Comparison of ENCODE assay signal across 10 cellular contexts in the genomic region with DNA sequence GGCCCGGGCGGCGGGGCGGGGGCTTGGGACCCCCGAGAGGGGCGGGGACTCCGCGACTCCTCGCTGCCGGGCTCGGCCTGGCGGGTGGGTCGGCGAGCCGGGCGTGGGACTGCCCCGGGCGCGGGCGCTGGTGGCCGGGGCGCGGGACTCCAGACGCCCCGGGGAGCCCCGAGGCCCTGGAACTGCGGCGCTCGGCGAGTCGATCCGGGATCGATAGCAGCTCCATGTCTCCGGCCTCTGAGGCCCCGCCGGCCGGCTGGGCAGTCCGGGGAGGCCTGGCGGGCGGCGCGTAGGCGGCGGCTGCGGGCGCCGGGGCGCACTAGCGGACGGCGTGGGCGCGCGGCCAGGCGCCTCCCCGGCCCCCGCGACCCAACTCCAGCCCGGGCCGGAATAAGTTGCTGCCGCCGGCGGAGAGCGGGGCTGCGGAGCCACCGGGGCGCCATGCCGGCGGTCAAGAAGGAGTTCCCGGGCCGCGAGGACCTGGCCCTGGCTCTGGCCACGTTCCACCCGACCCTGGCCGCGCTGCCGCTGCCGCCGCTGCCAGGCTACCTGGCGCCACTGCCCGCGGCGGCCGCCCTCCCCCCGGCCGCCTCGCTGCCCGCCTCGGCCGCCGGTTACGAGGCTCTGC. TPM values are rescaled to one million over a fixed set of nuclear protein-coding genes. Genes with fewer than 3 reads are reported as not detected.
DNase-seq lines count a peak whose midpoint lies in the region; ATAC-seq, FAIRE-seq and TF ChIP-seq lines count a peak whose summit lies in the region.
"Had no signal": no experiment of that assay in that cellular context is flagged by ENCODE, and none has a peak within 500 bp of the region (broad histone marks: within the 10 kb centered on the region; RNA-seq: fewer than 3 reads in every experiment).

No MANE protein-coding gene starts in this region.

- no peak for TF ChIP-seq CTCF in WTC11 (IDR thresholded peaks at IDR 0.05)
- TF ChIP-seq CTCF in left lung (IDR thresholded peaks at IDR 0.05) = no peak
- no peak for TF ChIP-seq CTCF in thyroid gland (IDR thresholded peaks at IDR 0.05)

- peaks cover 20% of the 10 kb centered on the region for H3K4me1 Mint-ChIP-seq in WTC11

- H3K27ac ChIP-seq in left lung (no peak overlapping the region), thyroid gland (peak overlapping the region in 1 of 3 donors; percentile 52)

- H3K36me3 Mint-ChIP-seq in WTC11 = no peaks in the 10 kb centered on the region
- H3K36me3 Mint-ChIP-seq: IgD-negative memory B cell had no signal

- H3K9me3 ChIP-seq in left lung = no peaks in the 10 kb centered on the region
- H3K9me3 ChIP-seq in thyroid gland = no peaks in the 10 kb centered on the region

- no peak for FAIRE-seq in GM12892 (lab: Jason Lieb, UNC)
- FAIRE-seq: endothelial cell of umbilical vein had no signal

- H3K27ac Mint-ChIP-seq in WTC11 = no peak overlapping the region
- H3K27ac Mint-ChIP-seq: IgD-negative memory B cell had no signal

- H3K4me1 ChIP-seq in left lung (peaks cover 22 to 47% of the 10 kb centered on the region in 2 donors), thyroid gland (peaks cover 18 to 46% of the 10 kb centered on the region in 2 donors)

- DNase-seq in NCI-H2196 (lab: John Stamatoyannopoulos, UW; ENCODE audit: unreplicated experiment) (peak; percentile 36), NCI-H2196 treated with DMSO at 0.1 percent for 48 hours (lab: John Stamatoyannopoulos, UW; ENCODE audit: unreplicated experiment) (no peak), WTC11 (ENCODE audit: low spot score) (no peak), left lung (no peak), thyroid gland (no peak), GM12892 (ENCODE audit: insufficient read length) (no peak)
- no peak for DNase-seq in activated naive CD4-positive, alpha-beta T cell (lab: John Stamatoyannopoulos, UW)

- no peaks in the 10 kb centered on the region for H3K9me3 Mint-ChIP-seq in WTC11

- H3K27me3 ChIP-seq in left lung (peaks cover 42 to 98% of the 10 kb centered on the region in 2 donors), thyroid gland (peaks cover 6% of the 10 kb centered on the region)

- 0% methylated on average over 1 of the region's 92 CpGs; no CpG with 5 or more reads in 1 of the 2 donors for WGBS in thyroid gland, 2 donors

- H3K36me3 ChIP-seq in left lung = no peaks in the 10 kb centered on the region
- no peaks in the 10 kb centered on the region for H3K36me3 ChIP-seq in thyroid gland

- TF ChIP-seq POLR2A in thyroid gland (IDR thresholded peaks at IDR 0.05) (no peak), GM12892 (IDR thresholded peaks at IDR 0.05; ENCODE audit: low read depth, low read length) (no peak)

- CTCF ChIA-PET in WTC11 (lab: Charles Lee) = interaction anchor here (1.6 to 2.5 kb wide), 4 partner anchors 12 to 28 kb away, joined by 4 to 11 read pairs (median 6); no protein-coding TSS in a partner anchor

- no peak overlapping the region for H3K4me3 Mint-ChIP-seq in WTC11

- POLR2A ChIA-PET in WTC11 (lab: Charles Lee) = no interaction called here

- peaks cover 91% of the 10 kb centered on the region for H3K27me3 Mint-ChIP-seq in WTC11 (ENCODE audit: low read depth)

- ATAC-seq in WTC11 (no peak), left lung (no peak), HG03045 (IDR thresholded peaks at IDR 0.05; ENCODE audit: unreplicated experiment) (no peak)

- peak overlapping the region; percentile 36 to 44 for H3K4me3 ChIP-seq in left lung
- H3K4me3 ChIP-seq in thyroid gland (replicated peaks in 1 of 3) = peak overlapping the region in 2 of 3 donors; percentile 13 to 44

- intact Hi-C loops in left lung (cut with DNase I) (no loop called here), thyroid gland (cut with DNase I) (no loop called here)

TF ChIP-seq in WTC11, 78 proteins besides CTCF, POLR2A, EP300 and RAD21:
- TF ChIP-seq SP1 (CRISPR knock-in tag; conservative IDR thresholded peaks at IDR 0.05) = 0 out of 2 replicates have a peak, but pooled peaks have one; percentile 10
- TF ChIP-seq ESRRA (CRISPR knock-in tag; IDR thresholded peaks at IDR 0.05; ENCODE audit: borderline replicate concordance) = no peak
TF ChIP-seq in WTC11: peak in this region for 1.

RNA-seq across cellular contexts. Expression of gene SAMD11, which starts 0.4 kb away (rescaled TPM):
- total RNA-seq in WTC11 (2021) (1.7 to 2.7 TPM (median 2.3 TPM) in 3 replicates), left lung (10 to 100 TPM in 1 of 2 donors, 1 to 10 TPM in 1; 7.1 to 49.7 TPM), thyroid gland (10 to 100 TPM in 1 of 4 donors, 1 to 10 TPM in 3; 4.1 to 11.2 (median 6.3) TPM)
- polyA plus RNA-seq in GM12892 (2012; ENCODE audit: missing spikeins) = not detected
- total RNA-seq: endothelial cell of umbilical vein had no signal
- polyA plus RNA-seq: endothelial cell of umbilical vein, IgD-negative memory B cell had no signal

RNA-seq across cellular contexts. Expression of gene NOC2L, which starts 35.0 kb away (rescaled TPM):
- 149 to 182 TPM (median 150 TPM) in 3 replicates for total RNA-seq in WTC11 (2021)
- 10 to 100 TPM; 44.9 to 76.8 TPM for total RNA-seq in left lung
- total RNA-seq in thyroid gland = 10 to 100 TPM; 31.9 to 39.8 (median 34.6) TPM
- polyA plus RNA-seq in GM12892 (2012; ENCODE audit: missing spikeins) = 37.8 TPM

RNA-seq across cellular contexts. Expression of gene KLHL17, which starts 36.3 kb away (rescaled TPM):
- total RNA-seq in WTC11 (2021) = 46.2 to 66.9 TPM (median 47.2 TPM) in 3 replicates
- 10 to 100 TPM; 11.8 to 17.9 TPM for total RNA-seq in left lung
- 10 to 100 TPM in 2 of 4 donors, 1 to 10 TPM in 2; 3.4 to 10.9 (median 10.3) TPM for total RNA-seq in thyroid gland
- polyA plus RNA-seq in GM12892 (2012; ENCODE audit: missing spikeins) = 8.9 TPM

RNA-seq across cellular contexts. Expression of gene PLEKHN1, which starts 42.2 kb away (rescaled TPM):
- total RNA-seq in WTC11 (2021) = 2.9 to 3.4 TPM (median 3.0 TPM) in 3 replicates
- 1 to 10 TPM; 3.8 to 5.1 TPM for total RNA-seq in left lung
- under 1 TPM in 2 of 4 donors, not detected in 2; 0.25 to 0.27 TPM for total RNA-seq in thyroid gland
- 0.11 TPM for polyA plus RNA-seq in GM12892 (2012; ENCODE audit: missing spikeins)

RNA-seq across cellular contexts. Expression of gene PERM1, which starts 57.8 kb away (rescaled TPM):
- total RNA-seq in WTC11 (2021) = not detected in 3 replicates
- not detected for total RNA-seq in left lung
- under 1 TPM in 1 of 4 donors, not detected in 3; 0.22 TPM for total RNA-seq in thyroid gland
- polyA plus RNA-seq in GM12892 (2012; ENCODE audit: missing spikeins) = not detected
- total RNA-seq: endothelial cell of umbilical vein had no signal
- polyA plus RNA-seq: endothelial cell of umbilical vein, IgD-negative memory B cell had no signal
